Comparison of ENCODE assay signal across 7 cellular contexts in the genomic region with DNA sequence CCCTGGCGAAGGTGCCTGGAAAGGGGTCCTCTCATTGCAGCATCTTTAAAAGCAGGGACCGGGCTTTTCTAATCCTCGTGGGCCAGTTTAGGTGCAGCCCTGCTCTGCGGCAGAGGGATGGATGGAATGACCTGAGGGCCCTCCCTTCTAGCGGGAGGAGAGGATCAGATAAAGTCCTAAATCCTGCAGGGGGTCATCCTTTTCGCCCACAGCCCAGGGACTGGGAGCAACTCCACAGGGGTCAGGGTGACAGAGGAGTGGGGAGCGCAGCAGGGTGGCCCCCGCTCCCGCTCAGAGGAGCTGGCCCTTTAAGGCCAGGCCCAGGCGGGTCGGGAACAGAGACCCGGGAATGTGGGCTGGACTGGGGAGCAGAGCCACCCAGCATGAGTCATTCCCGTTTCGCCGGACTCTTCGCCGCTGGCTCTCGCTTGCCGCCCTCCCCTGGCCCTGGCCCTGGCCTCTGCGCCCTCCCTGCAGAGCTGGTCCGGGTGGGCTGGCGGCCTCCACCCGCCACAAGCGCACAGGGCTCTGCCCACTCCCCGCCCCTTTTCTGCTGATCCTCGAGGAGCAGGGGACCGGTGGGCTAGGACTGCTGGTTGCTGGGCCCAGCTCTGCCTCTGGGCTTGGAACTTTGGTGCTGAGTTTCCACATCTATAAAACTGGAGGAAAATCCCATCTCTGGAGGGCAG.
DNase-seq lines count a peak whose midpoint lies in the region; ATAC-seq and TF ChIP-seq lines count a peak whose summit lies in the region.

No MANE protein-coding gene starts in this region.

- H2AK5ac ChIP-seq in H9 (ENCODE audit: insufficient read length, low read length) = no peak overlapping the region

- peak; percentile 89 for DNase-seq in H9
- peak; percentile 85 to 91 for DNase-seq in SW 1271 (lab: John Stamatoyannopoulos, UW)
- peak; percentile 79 for DNase-seq in fibroblast of peridontal ligament (ENCODE audit: extremely low read depth)
- no peak for DNase-seq in SIG-M5 (lab: John Stamatoyannopoulos, UW)
- no peak for DNase-seq in NCI-H526 (lab: John Stamatoyannopoulos, UW)

- H4K5ac ChIP-seq in H9 (ENCODE audit: insufficient read length, low read depth, low read length) = no peak overlapping the region

- no peak for ATAC-seq in HG02798 (IDR thresholded peaks at IDR 0.05; ENCODE audit: poor library complexity, unreplicated experiment)

- H3K27ac Mint-ChIP-seq in H9 (peak overlapping the region in 1 of 3 experiments; percentile 60; a peak in 2 of 7 replicates), nephron (peak overlapping the region in 1 of 3 experiments; percentile 77)

- no peaks in the 10 kb centered on the region; the same call in 1 of the 2 replicates for H3K4me1 ChIP-seq in H9 (ENCODE audit: insufficient read depth, low read length)

- H3K4me2 ChIP-seq in H9 (ENCODE audit: insufficient read depth, insufficient read length, low read length) = peak overlapping the region; percentile 73

- H3K27me3 ChIP-seq in H9 (ENCODE audit: insufficient read depth, low read length) = no peaks in the 10 kb centered on the region

- no peaks in the 10 kb centered on the region for H3K9me3 ChIP-seq in H9 (ENCODE audit: control insufficient read depth, low read depth, low read length)

- no peak for TF ChIP-seq CTCF in H9 (conservative IDR thresholded peaks at IDR 0.05)
- no peak for TF ChIP-seq CTCF in nephron (IDR thresholded peaks at IDR 0.05; ENCODE audit: unreplicated experiment in 3 of 3)

- H2BK20ac ChIP-seq in H9 (ENCODE audit: low read depth, low read length, poor library complexity, severe bottlenecking) = no peak overlapping the region

- peak overlapping the region; percentile 57 for H2AFZ ChIP-seq in H9 (ENCODE audit: low read length)

- no peak overlapping the region for H3K23ac ChIP-seq in H9 (ENCODE audit: insufficient read length, low read depth, low read length)

- H3T11ph ChIP-seq in H9 (ENCODE audit: low read length) = no peak overlapping the region

- H3K4me1 Mint-ChIP-seq in H9 (peaks cover 15 to 17% of the 10 kb centered on the region in 2 experiments), nephron (peaks cover 26% of the 10 kb centered on the region)

- H3K23me2 ChIP-seq in H9 (ENCODE audit: insufficient read length, low read depth, low read length, poor library complexity, severe bottlenecking) = peaks cover 11% of the 10 kb centered on the region

- peaks cover 2 to 6% of the 10 kb centered on the region in 2 experiments; a peak in 2 of 5 replicates for H3K9me3 Mint-ChIP-seq in H9
- no peaks in the 10 kb centered on the region for H3K9me3 Mint-ChIP-seq in nephron

- H4K8ac ChIP-seq in H9 (replicated peaks; ENCODE audit: insufficient read length, low read depth, low read length) = no peak overlapping the region

- H3K18ac ChIP-seq in H9 (ENCODE audit: insufficient read length, low read depth, low read length) = no peak overlapping the region

- no peak overlapping the region for H2BK120ac ChIP-seq in H9 (ENCODE audit: low read depth, low read length, poor library complexity, severe bottlenecking)

- WGBS in H9 (ENCODE audit: extremely low coverage, insufficient read length, low lambda C conversion rate) = no CpG with 5 or more reads among the region's 27 CpGs

- H3K14ac ChIP-seq in H9 (ENCODE audit: insufficient read depth, low read length) = peak overlapping the region; percentile 49

- H3K27ac ChIP-seq in H9 (ENCODE audit: insufficient read length, low read depth, low read length) = no peak overlapping the region

- H3K79me2 ChIP-seq in H9 (ENCODE audit: insufficient read depth, low read length) = no peaks in the 10 kb centered on the region

- H2BK12ac ChIP-seq in H9 (ENCODE audit: insufficient read length, low read depth, low read length) = no peak overlapping the region

- H3K79me1 ChIP-seq in H9 (ENCODE audit: insufficient read depth, low read depth, low read length, poor library complexity, severe bottlenecking) = no peaks in the 10 kb centered on the region

- H3K36me3 Mint-ChIP-seq in H9 (ENCODE audit: insufficient read depth in 1 of 3, low read depth in 3 of 3) (peaks cover 0 to 2% (median 0%) of the 10 kb centered on the region in 3 experiments; a peak in 3 of 7 replicates), nephron (ENCODE audit: low read depth) (no peaks in the 10 kb centered on the region)

- no peak overlapping the region for H4K91ac ChIP-seq in H9 (ENCODE audit: insufficient read length, low read depth, low read length)

- H4K20me1 ChIP-seq in H9 (ENCODE audit: control insufficient read depth, insufficient read depth, insufficient read length) = no peaks in the 10 kb centered on the region

- no peak overlapping the region for H2BK15ac ChIP-seq in H9 (ENCODE audit: low read depth, low read length)

- no peak overlapping the region for H3K9ac ChIP-seq in H9 (ENCODE audit: extremely low read depth, insufficient read length, low read length)

- H3K27me3 Mint-ChIP-seq in H9 (ENCODE audit: low read depth) (peaks cover 13% of the 10 kb centered on the region), nephron (ENCODE audit: low read depth) (no peaks in the 10 kb centered on the region)

- peak overlapping the region; percentile 75 to 80 for H3K4me3 Mint-ChIP-seq in H9
- H3K4me3 Mint-ChIP-seq in nephron = peak overlapping the region; percentile 85 to 86 (median 86)

- H3K56ac ChIP-seq in H9 (ENCODE audit: insufficient read length, low read depth, low read length) = no peak overlapping the region

- H3K4ac ChIP-seq in H9 (ENCODE audit: low read depth, low read length) = no peak overlapping the region

- no peak overlapping the region for H2BK5ac ChIP-seq in H9 (ENCODE audit: insufficient read length, low read length)

Comparison
In these comparisons a context has a peak if more than half of its experiments do, and no peak if none do; other contexts are left out.
1. DNase-seq: peak in H9 (single experiment), SW 1271 (2 of 2) and fibroblast of peridontal ligament (single experiment); none in SIG-M5 (single experiment) and NCI-H526 (0 of 2).